17 cellular contexts compared by ENCODE assay signal in genomic region chr12:91335724-91336123, GRCh38.
DNase-seq lines count a peak whose midpoint lies in the region; ATAC-seq and TF ChIP-seq lines count a peak whose summit lies in the region.
"Had no signal": no experiment of that assay in that cellular context is flagged by ENCODE, and none has a peak within 500 bp of the region (broad histone marks: within the 10 kb centered on the region; RNA-seq: fewer than 3 reads in every experiment).

No MANE protein-coding gene starts in this region.

- ATAC-seq in activated T-helper 17 cell treated with anti-CD3 and anti-CD28 coated beads, Interleukin-2, amount 50 U/mL, for 72 hours (replicated peaks), result no peak
- no peak for ATAC-seq in HG02610 (IDR thresholded peaks at IDR 0.05; ENCODE audit: unreplicated experiment)

- no peaks in the 10 kb centered on the region for H3K9me3 Mint-ChIP-seq in activated T-helper 17 cell treated with anti-CD3 and anti-CD28 coated beads, Interleukin-2, amount 50 U/mL, for 72 hours

- H3K4me1 ChIP-seq in GM23248 (ENCODE audit: insufficient read depth), result peaks cover 10% of the 10 kb centered on the region
- H3K4me1 ChIP-seq: HAP-1, Peyer's patch had no signal

- H3F3A ChIP-seq in GM23248 (ENCODE audit: insufficient read depth), result peaks cover 5% of the 10 kb centered on the region; the same call in 1 of the 2 replicates

- peak; percentile 29 for DNase-seq in AG20443 (ENCODE audit: low spot score)
- DNase-seq in GM23248, result peak; percentile 17
- DNase-seq in RPMI7951 (ENCODE audit: low read depth), result peak; percentile 11
- DNase-seq in foreskin fibroblast, result peak; percentile 42 to 63
- DNase-seq in cortex of kidney (lab: John Stamatoyannopoulos, UW), result no peak
- DNase-seq in MV-4-11 (lab: John Stamatoyannopoulos, UW), result no peak
- DNase-seq: BE2C; CD4-positive, alpha-beta memory T cell; DND-41; Karpas-422; NCI-H1417; NCI-H1930; NCI-H2227 treated with DMSO at 0.1 percent for 48 hours; Peyer's patch had no signal

- H3K9ac ChIP-seq in GM23248, result no peak overlapping the region

- H3K36me3 Mint-ChIP-seq in activated T-helper 17 cell treated with anti-CD3 and anti-CD28 coated beads, Interleukin-2, amount 50 U/mL, for 72 hours (ENCODE audit: low read depth), result no peaks in the 10 kb centered on the region
- H3K36me3 Mint-ChIP-seq: CD4-positive, alpha-beta memory T cell had no signal

- H2AFZ ChIP-seq in GM23248, result no peak overlapping the region

- H3K79me2 ChIP-seq in GM23248 (ENCODE audit: insufficient read depth), result no peaks in the 10 kb centered on the region

- H3K4me3 Mint-ChIP-seq in activated T-helper 17 cell treated with anti-CD3 and anti-CD28 coated beads, Interleukin-2, amount 50 U/mL, for 72 hours, result no peak overlapping the region
- H3K4me3 Mint-ChIP-seq: CD4-positive, alpha-beta memory T cell had no signal

- H3K9me3 ChIP-seq in GM23248 (ENCODE audit: low read depth), result no peaks in the 10 kb centered on the region
- H3K9me3 ChIP-seq: BE2C, HAP-1, Peyer's patch had no signal

- no peak for TF ChIP-seq CTCF in foreskin fibroblast (IDR thresholded peaks at IDR 0.05; ENCODE audit: low read depth, low read length)

- H3K4me2 ChIP-seq in GM23248 (ENCODE audit: unreplicated experiment), result peak overlapping the region; percentile 1

- H3K9me2 ChIP-seq in GM23248 (ENCODE audit: insufficient read depth), result no peaks in the 10 kb centered on the region

- H4K20me1 ChIP-seq in GM23248 (ENCODE audit: insufficient read depth), result no peaks in the 10 kb centered on the region

- in situ Hi-C loops in GM23248 (cut with MboI), result no loop called here

- no peak overlapping the region for H3K27ac Mint-ChIP-seq in activated T-helper 17 cell treated with anti-CD3 and anti-CD28 coated beads, Interleukin-2, amount 50 U/mL, for 72 hours
- H3K27ac Mint-ChIP-seq: CD4-positive, alpha-beta memory T cell had no signal

- H3K4me3 ChIP-seq in GM23248 (no peak overlapping the region), foreskin fibroblast (ENCODE audit: low read depth in 1 of 2, low read length in 2 of 2) (no peak overlapping the region)
- H3K4me3 ChIP-seq: HAP-1, Peyer's patch had no signal

- H3K4me1 Mint-ChIP-seq in activated T-helper 17 cell treated with anti-CD3 and anti-CD28 coated beads, Interleukin-2, amount 50 U/mL, for 72 hours, result no peaks in the 10 kb centered on the region

- no peaks in the 10 kb centered on the region for H3K27me3 ChIP-seq in GM23248 (replicated peaks; ENCODE audit: insufficient read depth)
- H3K27me3 ChIP-seq: BE2C, Peyer's patch had no signal

- H3K27me3 Mint-ChIP-seq in activated T-helper 17 cell treated with anti-CD3 and anti-CD28 coated beads, Interleukin-2, amount 50 U/mL, for 72 hours, result peaks cover 14% of the 10 kb centered on the region

- no peaks in the 10 kb centered on the region for H3K36me3 ChIP-seq in GM23248 (ENCODE audit: low read depth)
- H3K36me3 ChIP-seq: BE2C, HAP-1, Peyer's patch had no signal

- H3K27ac ChIP-seq in GM23248, result no peak overlapping the region
- H3K27ac ChIP-seq: Peyer's patch had no signal

- WGBS in GM23248 (ENCODE audit: low coverage in 1 of 2, low lambda C conversion rate in 2 of 2, missing lambda C conversion rate in 2 of 2), 2 experiments, result 55% methylated on average over 1 of the region's 1 CpG

Comparison
In these comparisons a context has a peak if more than half of its experiments do, and no peak if none do; other contexts are left out.
1. DNase-seq: peak in AG20443 (single experiment), GM23248 (single experiment), RPMI7951 (single experiment) and foreskin fibroblast (2 of 2); none in cortex of kidney (single experiment) and MV-4-11 (single experiment).